Comparison of ENCODE assay signal across 7 cellular contexts in the genomic region with DNA sequence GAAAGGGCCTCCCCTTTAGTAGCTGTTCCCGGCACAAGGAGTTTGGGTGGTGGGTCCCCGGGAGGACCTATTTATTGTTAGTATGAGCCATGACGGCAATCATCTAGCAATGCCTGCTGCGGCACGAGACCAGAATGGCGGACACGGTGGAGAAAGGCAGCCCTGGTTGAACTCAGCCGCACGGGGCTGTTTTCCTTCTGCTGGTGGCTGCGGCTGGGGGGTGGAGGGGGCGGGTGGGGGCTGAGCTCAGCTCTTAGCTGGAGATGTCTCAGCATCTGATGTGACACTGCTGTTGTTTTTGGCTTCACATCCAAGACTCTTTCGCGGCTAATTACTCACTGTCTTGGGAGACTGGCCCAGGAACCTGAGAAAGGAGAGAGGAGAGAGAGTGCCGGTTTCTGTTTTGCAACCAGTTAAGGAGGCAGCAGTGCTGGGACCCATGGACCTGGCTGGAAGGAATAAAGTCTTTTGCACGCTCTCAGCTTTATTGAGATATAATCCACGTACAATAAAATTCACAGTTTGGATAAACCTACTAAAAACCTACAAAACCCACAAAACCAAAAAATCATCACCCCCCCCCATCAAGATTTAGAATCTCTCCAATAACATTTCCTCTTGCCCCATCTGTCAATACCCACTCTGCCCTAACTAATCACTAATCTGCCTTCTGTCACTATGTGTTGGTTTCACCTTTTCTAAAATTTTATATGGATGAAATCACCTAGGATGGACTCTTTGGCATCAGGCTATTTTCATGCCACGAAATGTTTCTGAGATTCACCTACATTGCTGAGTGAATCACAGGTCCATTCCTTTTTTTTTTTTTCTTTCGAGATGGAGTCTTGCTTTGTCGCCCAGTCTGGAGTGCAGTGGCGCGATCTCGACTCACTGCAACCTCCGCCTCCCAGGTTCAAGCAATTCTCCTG.
DNase-seq lines count a peak whose midpoint lies in the region; ATAC-seq lines count a peak whose summit lies in the region.

No MANE protein-coding gene starts in this region.

- ATAC-seq in GM21423 (IDR thresholded peaks at IDR 0.05; ENCODE audit: unreplicated experiment), result no peak
- ATAC-seq in GM21717 (IDR thresholded peaks at IDR 0.05; ENCODE audit: unreplicated experiment), result no peak

- no peak overlapping the region for H3K14ac ChIP-seq in mesenchymal stem cell (ENCODE audit: low read length in 2 of 2)

- H3K23ac ChIP-seq in mesenchymal stem cell (ENCODE audit: low read length in 2 of 2), result no peak overlapping the region

- no peak overlapping the region for H2BK15ac ChIP-seq in mesenchymal stem cell (ENCODE audit: low read depth, poor library complexity, severe bottlenecking)

- H3K4me1 ChIP-seq in mesenchymal stem cell (ENCODE audit: control insufficient read depth, insufficient read depth, low read depth, low read length), result peaks cover 9% of the 10 kb centered on the region

- no peak overlapping the region for H2BK5ac ChIP-seq in mesenchymal stem cell (ENCODE audit: low read depth, low read length, poor library complexity, severe bottlenecking)

- DNase-seq in MG63, result peak; percentile 90
- peak; percentile 31 for DNase-seq in cerebellum (ENCODE audit: low spot score)
- peak; percentile 87 for DNase-seq in mesenchymal stem cell
- peak; percentile 74 for DNase-seq in ureter (ENCODE audit: low spot score)
- no peak for DNase-seq in KBM-7

- peak overlapping the region; percentile 29 for H3K4me3 ChIP-seq in MG63
- peak overlapping the region in 1 of 2 experiments; percentile 72 for H3K4me3 ChIP-seq in mesenchymal stem cell (ENCODE audit: insufficient read depth in 1 of 2, low read depth in 1 of 2, low read length in 2 of 2)

- in situ Hi-C loops in KBM-7 (cut with MboI; ENCODE audit: low pct_unique_long_range_greater_than_20kb, low sequenced_read_pairs), result no loop called here

- H3K18ac ChIP-seq in mesenchymal stem cell (ENCODE audit: low read depth in 1 of 2, low read length in 2 of 2), result peak overlapping the region in 1 of 2 experiments; percentile 69

- no peak overlapping the region for H4K8ac ChIP-seq in mesenchymal stem cell (ENCODE audit: low read length)

- no peaks in the 10 kb centered on the region for H3K9me3 ChIP-seq in MG63
- no peaks in the 10 kb centered on the region for H3K9me3 ChIP-seq in mesenchymal stem cell (ENCODE audit: control insufficient read depth, low read length)

- peak overlapping the region; percentile 31 for H3K4me2 ChIP-seq in mesenchymal stem cell (ENCODE audit: low read length, poor library complexity, severe bottlenecking)

- no peaks in the 10 kb centered on the region for H3K27me3 ChIP-seq in MG63
- peaks cover 48 to 66% of the 10 kb centered on the region in 2 experiments for H3K27me3 ChIP-seq in mesenchymal stem cell (ENCODE audit: control insufficient read depth in 1 of 2, insufficient read depth in 1 of 2, low read length in 2 of 2)

- 51% methylated on average over 22 of the region's 23 CpGs for WGBS in mesenchymal stem cell

- peak overlapping the region in 1 of 2 experiments; percentile 49 for H2BK12ac ChIP-seq in mesenchymal stem cell (ENCODE audit: low read length in 2 of 2)

- no peak overlapping the region for H4K91ac ChIP-seq in mesenchymal stem cell (ENCODE audit: low read length)

- no peak overlapping the region for H2BK120ac ChIP-seq in mesenchymal stem cell (ENCODE audit: low read depth, low read length)

- H3K27ac ChIP-seq in mesenchymal stem cell (ENCODE audit: low read length, poor library complexity, severe bottlenecking), result peak overlapping the region; percentile 12

- no peaks in the 10 kb centered on the region for H3K79me1 ChIP-seq in mesenchymal stem cell (replicated peaks; ENCODE audit: low read length, poor library complexity, severe bottlenecking)

- H2AFZ ChIP-seq in mesenchymal stem cell (ENCODE audit: low read depth, low read length), result no peak overlapping the region

- H2AK5ac ChIP-seq in mesenchymal stem cell (ENCODE audit: low read length, severe bottlenecking), result peak overlapping the region; percentile 59

- H3K9ac ChIP-seq in mesenchymal stem cell (ENCODE audit: low read length), result peak overlapping the region; percentile 72

- H3K4ac ChIP-seq in mesenchymal stem cell (ENCODE audit: low read depth in 1 of 2, low read length in 2 of 2), result no peak overlapping the region

- H3K36me3 ChIP-seq in MG63 (no peaks in the 10 kb centered on the region), mesenchymal stem cell (ENCODE audit: control insufficient read depth in 1 of 2, insufficient read depth in 2 of 2, low read depth in 1 of 2, low read length in 2 of 2) (no peaks in the 10 kb centered on the region)
